9 cellular contexts compared by ENCODE assay signal in genomic region chr18:12309683-12310198, GRCh38. TPM values are rescaled to one million over a fixed set of nuclear protein-coding genes. Genes with fewer than 3 reads are reported as not detected.
A peak's percentile ranks its signal among the peaks of the same experiment; 100 is the strongest.
DNase-seq lines count a peak whose midpoint lies in the region; ATAC-seq and TF ChIP-seq lines count a peak whose summit lies in the region.
"Had no signal": no experiment of that assay in that cellular context is flagged by ENCODE, and none has a peak within 500 bp of the region (broad histone marks: within the 10 kb centered on the region; RNA-seq: fewer than 3 reads in every experiment).

No MANE protein-coding gene starts in this region.

- H4K8ac ChIP-seq in trophoblast cell (ENCODE audit: low read depth, low read length) (peak overlapping the region; percentile 28), neuronal stem cell (ENCODE audit: low read depth, low read length) (no peak overlapping the region)

- 21% methylated on average over 7 of the region's 7 CpGs for WGBS in esophagus muscularis mucosa
- WGBS in trophoblast cell (ENCODE audit: extremely low coverage, insufficient coverage, insufficient read length), result no CpG with 5 or more reads among the region's 7 CpGs
- WGBS in neuronal stem cell (ENCODE audit: extremely low coverage in 2 of 2, insufficient read length in 2 of 2, insufficient replicate concordance in 1 of 2), 2 donors, result no CpG with 5 or more reads among the region's 7 CpGs

- no peaks in the 10 kb centered on the region for H4K20me1 ChIP-seq in OCI-LY3 (ENCODE audit: insufficient read depth, low read length)

- intact Hi-C loops in Calu3 (cut with micrococcal nuclease; ENCODE audit: unreplicated experiment), result no loop called here
- intact Hi-C loops in esophagus muscularis mucosa (cut with DNase I), result loop anchor here (10.0 kb wide), 1 partner anchor 635 kb away; the partner anchor contains the start of gene SEH1L

- H2BK12ac ChIP-seq in trophoblast cell (ENCODE audit: low read length) (no peak overlapping the region), neuronal stem cell (ENCODE audit: low read length) (no peak overlapping the region)

- H3K36me3 ChIP-seq in OCI-LY3 (replicated peaks; ENCODE audit: low read depth, low read length), result peaks cover 12% of the 10 kb centered on the region
- peaks cover 15 to 40% (median 26%) of the 10 kb centered on the region in 4 donors for H3K36me3 ChIP-seq in esophagus muscularis mucosa
- peaks cover 21 to 23% of the 10 kb centered on the region in 2 experiments for H3K36me3 ChIP-seq in trophoblast cell (ENCODE audit: control insufficient read depth in 1 of 2, insufficient read depth in 2 of 2, low read length in 2 of 2)
- peaks cover 11 to 50% of the 10 kb centered on the region in 2 donors for H3K36me3 ChIP-seq in neuronal stem cell (replicated peaks in 1 of 2; ENCODE audit: control insufficient read depth in 2 of 2, insufficient read depth in 2 of 2, low read length in 2 of 2)

- H2BK15ac ChIP-seq in neuronal stem cell (ENCODE audit: low read length), result no peak overlapping the region

- no peak overlapping the region for H2BK120ac ChIP-seq in trophoblast cell (ENCODE audit: insufficient read depth, low read length, poor library complexity)
- no peak overlapping the region for H2BK120ac ChIP-seq in neuronal stem cell (ENCODE audit: low read depth, low read length)

- peaks cover 41% of the 10 kb centered on the region for H3K36me3 Mint-ChIP-seq in Calu3 (ENCODE audit: insufficient read depth, unreplicated experiment)

- H3K4me3 ChIP-seq in OCI-LY3 (ENCODE audit: low read length) (peak overlapping the region; percentile 75), esophagus muscularis mucosa (peak overlapping the region; percentile 78 to 99 (median 86)), trophoblast cell (ENCODE audit: low read depth, low read length) (peak overlapping the region; percentile 35), neuronal stem cell (ENCODE audit: low read length in 2 of 2) (peak overlapping the region in 1 of 2 donors; percentile 95)

- DNase-seq in Calu3 (no peak), esophagus muscularis mucosa (ENCODE audit: extremely low spot score) (no peak), trophoblast cell (peak in 1 of 2 donors; percentile 35), neuronal stem cell (ENCODE audit: low spot score) (no peak), NCI-H69 (lab: John Stamatoyannopoulos, UW) (no peak)
- no peak for DNase-seq in NK-92 treated with Interleukin-12 subunit alpha and Interleukin-12 subunit beta, amount 100 ng/mL, for 24 hours (lab: John Stamatoyannopoulos, UW)
- DNase-seq: T-helper 17 cell had no signal

- H3K18ac ChIP-seq in trophoblast cell (ENCODE audit: low read length), result no peak overlapping the region
- H3K18ac ChIP-seq in neuronal stem cell (ENCODE audit: low read length), result no peak overlapping the region

- no peak for TF ChIP-seq EP300 in esophagus muscularis mucosa (IDR thresholded peaks at IDR 0.05)

- CTCF ChIA-PET in Calu3 (lab: Charles Lee), result interaction anchor here (0.6 to 0.7 kb wide), 2 partner anchors 18 to 24 kb away, joined by 3 to 8 read pairs; no protein-coding TSS in a partner anchor

- H3K4me3 Mint-ChIP-seq in Calu3 (ENCODE audit: low read depth, unreplicated experiment), result peak overlapping the region; percentile 73
- H3K4me3 Mint-ChIP-seq: T-helper 17 cell had no signal

- peaks cover 3% of the 10 kb centered on the region; the same call in 1 of the 2 replicates for H3K9me3 ChIP-seq in OCI-LY3 (ENCODE audit: insufficient read depth, low read length)
- H3K9me3 ChIP-seq in esophagus muscularis mucosa, result peaks cover 0 to 7% (median 4%) of the 10 kb centered on the region in 4 donors
- no peaks in the 10 kb centered on the region for H3K9me3 ChIP-seq in trophoblast cell (ENCODE audit: insufficient read depth, low read depth, low read length)
- H3K9me3 ChIP-seq in neuronal stem cell (replicated peaks in 1 of 2; ENCODE audit: control insufficient read depth in 2 of 2, insufficient read depth in 1 of 2, low read depth in 1 of 2, low read length in 2 of 2), result peaks cover 7 to 27% of the 10 kb centered on the region in 2 donors

- H2AFZ ChIP-seq in OCI-LY3 (ENCODE audit: low read depth, low read length), result 0 out of 2 replicates have a peak overlapping the region, but pooled peaks have one; percentile 23
- H2AFZ ChIP-seq in trophoblast cell (ENCODE audit: insufficient read depth, low read length, poor library complexity), result no peak overlapping the region
- H2AFZ ChIP-seq in neuronal stem cell (ENCODE audit: low read length), result no peak overlapping the region

- peaks cover 18% of the 10 kb centered on the region for H3K79me1 ChIP-seq in trophoblast cell (ENCODE audit: low read length)
- H3K79me1 ChIP-seq in neuronal stem cell (ENCODE audit: low read depth, low read length), result no peaks in the 10 kb centered on the region

- no peak overlapping the region for H4K12ac ChIP-seq in trophoblast cell (ENCODE audit: low read depth, low read length)

- H3K14ac ChIP-seq in trophoblast cell (ENCODE audit: low read length), result peak overlapping the region; percentile 35
- no peak overlapping the region for H3K14ac ChIP-seq in neuronal stem cell (ENCODE audit: low read length)

- H3K4ac ChIP-seq in trophoblast cell (ENCODE audit: low read depth, low read length) (peak overlapping the region; percentile 74), neuronal stem cell (ENCODE audit: low read length) (no peak overlapping the region)

- H3K9ac ChIP-seq in OCI-LY3 (ENCODE audit: low read length) (no peak overlapping the region), trophoblast cell (ENCODE audit: low read length) (peak overlapping the region; percentile 9), neuronal stem cell (ENCODE audit: low read depth, low read length, poor library complexity) (no peak overlapping the region)

- H2AK5ac ChIP-seq in trophoblast cell (ENCODE audit: low read length), result no peak overlapping the region
- H2AK5ac ChIP-seq in neuronal stem cell (ENCODE audit: low read depth, low read length), result no peak overlapping the region

- no peaks in the 10 kb centered on the region for H3K27me3 ChIP-seq in OCI-LY3 (ENCODE audit: low read depth, low read length)
- no peaks in the 10 kb centered on the region for H3K27me3 ChIP-seq in esophagus muscularis mucosa
- no peaks in the 10 kb centered on the region for H3K27me3 ChIP-seq in trophoblast cell (ENCODE audit: insufficient read depth, low read length)
- H3K27me3 ChIP-seq in neuronal stem cell (ENCODE audit: control insufficient read depth in 3 of 3, insufficient read depth in 3 of 3, low read depth in 1 of 3, low read length in 3 of 3), result peaks cover 3 to 21% (median 20%) of the 10 kb centered on the region in 3 experiments

- ATAC-seq in HG02678 (IDR thresholded peaks at IDR 0.05; ENCODE audit: unreplicated experiment), result no peak
- ATAC-seq: T-helper 17 cell had no signal

- H2BK5ac ChIP-seq in trophoblast cell (ENCODE audit: low read depth, low read length, poor library complexity) (no peak overlapping the region), neuronal stem cell (ENCODE audit: low read length) (no peak overlapping the region)

- no peak overlapping the region for H4K91ac ChIP-seq in trophoblast cell (ENCODE audit: low read depth, low read length)
- H4K91ac ChIP-seq in neuronal stem cell (ENCODE audit: low read depth, low read length, poor library complexity), result no peak overlapping the region

- H3K4me1 Mint-ChIP-seq in Calu3 (ENCODE audit: low read depth, unreplicated experiment), result peaks cover 7% of the 10 kb centered on the region

- no peak for TF ChIP-seq CTCF in Calu3 (IDR thresholded peaks at IDR 0.05; ENCODE audit: unreplicated experiment)
- no peak for TF ChIP-seq CTCF in OCI-LY3 (IDR thresholded peaks at IDR 0.05; ENCODE audit: low read depth, low read length)
- no peak for TF ChIP-seq CTCF in esophagus muscularis mucosa (IDR thresholded peaks at IDR 0.05)

- H3K23ac ChIP-seq in trophoblast cell (ENCODE audit: low read length) (no peak overlapping the region), neuronal stem cell (ENCODE audit: low read depth, low read length, poor library complexity) (no peak overlapping the region)

- H3K4me2 ChIP-seq in OCI-LY3 (ENCODE audit: low read length) (peak overlapping the region; percentile 77), trophoblast cell (ENCODE audit: low read length) (peak overlapping the region; percentile 79), neuronal stem cell (ENCODE audit: insufficient read depth, low read length, poor library complexity, severe bottlenecking) (no peak overlapping the region)

- TF ChIP-seq POLR2A in esophagus muscularis mucosa (IDR thresholded peaks at IDR 0.05; ENCODE audit: low read depth), result no peak

- TSS peak; percentile 47 for BruUV-seq in Calu3 (replicated peaks; lab: Mats Ljungman, UMichigan)

- H3K9me3 Mint-ChIP-seq in Calu3 (ENCODE audit: low read depth, unreplicated experiment), result no peaks in the 10 kb centered on the region

- H3K27ac ChIP-seq in OCI-LY3 (ENCODE audit: low read length) (no peak overlapping the region), esophagus muscularis mucosa (replicated peaks in 1 of 4) (peak overlapping the region; percentile 98 to 100 (median 100)), trophoblast cell (ENCODE audit: low read depth, low read length) (peak overlapping the region; percentile 6), neuronal stem cell (replicated peaks; ENCODE audit: low read length) (no peak overlapping the region)

- peak overlapping the region; percentile 23 for H3K27ac Mint-ChIP-seq in Calu3 (ENCODE audit: unreplicated experiment)
- H3K27ac Mint-ChIP-seq: T-helper 17 cell had no signal

- H3K79me2 ChIP-seq in OCI-LY3 (ENCODE audit: low read length) (no peaks in the 10 kb centered on the region), trophoblast cell (ENCODE audit: control insufficient read depth, insufficient read depth, low read length, poor library complexity) (peaks cover 13% of the 10 kb centered on the region)

- peaks cover 25% of the 10 kb centered on the region for H3K4me1 ChIP-seq in OCI-LY3 (ENCODE audit: low read length)
- peaks cover 37 to 76% (median 70%) of the 10 kb centered on the region in 4 donors for H3K4me1 ChIP-seq in esophagus muscularis mucosa
- H3K4me1 ChIP-seq in trophoblast cell (ENCODE audit: control insufficient read depth in 1 of 2, insufficient read depth in 2 of 2, low read length in 2 of 2), result peaks cover 6 to 23% of the 10 kb centered on the region in 2 experiments
- H3K4me1 ChIP-seq in neuronal stem cell (ENCODE audit: control insufficient read depth in 2 of 2, insufficient read depth in 1 of 2, low read depth in 1 of 2, low read length in 2 of 2), result peaks cover 6 to 13% of the 10 kb centered on the region in 2 donors

- H3K27me3 Mint-ChIP-seq in Calu3 (ENCODE audit: unreplicated experiment), result peaks cover 26% of the 10 kb centered on the region

RNA-seq across cellular contexts. Expression of gene TUBB6, which starts 1.7 kb away (rescaled TPM):
- total RNA-seq in Calu3 (2022), result 25.7 and 34.5 TPM in 2 replicates
- 1,000 to 10,000 TPM in 2 of 4 donors, 100 to 1,000 TPM in 2; 599 to 1,574 (median 1,002) TPM for total RNA-seq in esophagus muscularis mucosa
- polyA plus RNA-seq in trophoblast cell (2013), result 229 and 231 TPM in 2 replicates
- polyA plus RNA-seq in neuronal stem cell (2013, experiment 1 of 2), result 91.0 TPM
- polyA plus RNA-seq in neuronal stem cell (2013, experiment 2 of 2), result 86.1 TPM

RNA-seq across cellular contexts. Expression of gene CIDEA, which starts 55.6 kb away (rescaled TPM):
- total RNA-seq in Calu3 (2022), result not detected in 2 replicates
- total RNA-seq in esophagus muscularis mucosa, result not detected
- polyA plus RNA-seq in trophoblast cell (2013), result not detected in 2 replicates
- not detected for polyA plus RNA-seq in neuronal stem cell (2013, experiment 1 of 2)
- polyA plus RNA-seq in neuronal stem cell (2013, experiment 2 of 2), result not detected
- total RNA-seq: T-helper 17 cell had no signal

Comparison
In these comparisons a context has a peak if more than half of its experiments do, and no peak if none do; other contexts are left out.
1. H3K27ac ChIP-seq: peak in esophagus muscularis mucosa (4 of 4) and trophoblast cell (single experiment); none in OCI-LY3 (single experiment) and neuronal stem cell (single experiment).
2. RNA of gene TUBB6, which starts 1.7 kb away (total RNA-seq): 599 to 1,574 TPM in esophagus muscularis mucosa; 25.7 to 34.5 TPM in Calu3; every median in the first group is over 10 times any median in the second.